Comparison of ENCODE assay signal across 8 cellular contexts in the genomic region with DNA sequence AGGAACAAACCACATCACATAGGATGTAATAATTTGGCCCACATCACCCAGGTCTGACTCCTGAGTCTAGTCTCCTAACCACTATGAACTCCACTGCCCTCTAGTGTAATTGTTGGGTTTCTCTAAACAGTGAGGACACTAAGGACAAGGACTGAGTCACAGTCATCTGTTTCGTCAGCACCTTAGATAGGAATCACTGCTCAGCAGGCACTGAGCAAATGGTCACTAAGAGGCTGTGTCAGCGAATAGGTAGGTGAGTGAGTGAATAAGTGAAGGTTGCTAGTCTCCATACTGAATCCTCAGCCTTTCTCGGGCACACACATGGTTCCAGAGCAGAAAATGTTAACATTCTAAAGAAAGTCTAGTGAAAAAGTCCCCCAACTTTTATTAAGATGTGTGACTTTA.
DNase-seq lines count a peak whose midpoint lies in the region; ATAC-seq and TF ChIP-seq lines count a peak whose summit lies in the region.

No MANE protein-coding gene starts in this region.

- peak; percentile 54 for DNase-seq in BJ (ENCODE audit: low read depth)
- DNase-seq in NCI-H526 (lab: John Stamatoyannopoulos, UW): peak; percentile 16 to 83
- DNase-seq in T47D (ENCODE audit: low read depth in 1 of 2, low spot score in 1 of 2): peak; percentile 25 to 87
- no peak for DNase-seq in right lobe of liver
- no peak for DNase-seq in caudate nucleus (lab: John Stamatoyannopoulos, UW)
- DNase-seq in activated effector memory CD4-positive, alpha-beta T cell treated with Interleukin-2 at 50 U/mL for 16 hours: no peak

- H3K4me3 ChIP-seq in BJ (ENCODE audit: low read depth, low read length) (no peak overlapping the region), right lobe of liver (no peak overlapping the region)

- POLR2A ChIA-PET in BJ (lab: Charles Lee): no interaction called here

- intact Hi-C loops in right lobe of liver (cut with DNase I): no loop called here

- no peaks in the 10 kb centered on the region for H3K9me3 ChIP-seq in right lobe of liver

- 31% methylated on average over 3 of the region's 3 CpGs for WGBS in right lobe of liver (ENCODE audit: insufficient coverage, low coverage, low lambda C conversion rate, missing lambda C conversion rate)

- in situ Hi-C loops in T47D (cut with HindIII; ENCODE audit: low pct_unique_long_range_greater_than_20kb, low sequenced_read_pairs): no loop called here

- peak; percentile 65 for TF ChIP-seq CTCF in BJ (IDR thresholded peaks at IDR 0.05; ENCODE audit: insufficient read depth, low read depth, low read length)
- peak in 3 of 4 donors; percentile 28 to 30 (median 28) for TF ChIP-seq CTCF in right lobe of liver (IDR thresholded peaks at IDR 0.05)

- H3K4me1 ChIP-seq in right lobe of liver: no peaks in the 10 kb centered on the region

- CTCF ChIA-PET in BJ (lab: Yijun Ruan, JAX): no interaction called here

- no peak overlapping the region for H3K27ac ChIP-seq in right lobe of liver
- no peak overlapping the region for H3K27ac ChIP-seq in caudate nucleus (ENCODE audit: low read depth, low read length)

- H3K36me3 ChIP-seq in BJ (ENCODE audit: control insufficient read depth, insufficient read depth, low read length) (no peaks in the 10 kb centered on the region), right lobe of liver (no peaks in the 10 kb centered on the region)

- ATAC-seq in GM18907 (IDR thresholded peaks at IDR 0.05; ENCODE audit: unreplicated experiment) (peak; percentile 92), HG03175 (IDR thresholded peaks at IDR 0.05; ENCODE audit: unreplicated experiment) (peak; percentile 79), right lobe of liver (peak; percentile 40 to 95 (median 60))

- no peaks in the 10 kb centered on the region for H3K27me3 ChIP-seq in BJ (ENCODE audit: control insufficient read depth, insufficient read depth, low read length)
- no peaks in the 10 kb centered on the region for H3K27me3 ChIP-seq in right lobe of liver

- TF ChIP-seq POLR2A in right lobe of liver (IDR thresholded peaks at IDR 0.05): no peak

Comparison
In these comparisons a context has a peak if more than half of its experiments do, and no peak if none do; other contexts are left out.
1. DNase-seq: peak in BJ (single experiment), NCI-H526 (2 of 2) and T47D (2 of 2); none in right lobe of liver (0 of 3), caudate nucleus (0 of 61) and activated effector memory CD4-positive, alpha-beta T cell treated with Interleukin-2 at 50 U/mL for 16 hours (single experiment).
2. Peak in every context shown above with its lines, with median percentiles within 50 percentile points of each other: ATAC-seq.